24 cellular contexts compared by ENCODE assay signal in the genomic region with DNA sequence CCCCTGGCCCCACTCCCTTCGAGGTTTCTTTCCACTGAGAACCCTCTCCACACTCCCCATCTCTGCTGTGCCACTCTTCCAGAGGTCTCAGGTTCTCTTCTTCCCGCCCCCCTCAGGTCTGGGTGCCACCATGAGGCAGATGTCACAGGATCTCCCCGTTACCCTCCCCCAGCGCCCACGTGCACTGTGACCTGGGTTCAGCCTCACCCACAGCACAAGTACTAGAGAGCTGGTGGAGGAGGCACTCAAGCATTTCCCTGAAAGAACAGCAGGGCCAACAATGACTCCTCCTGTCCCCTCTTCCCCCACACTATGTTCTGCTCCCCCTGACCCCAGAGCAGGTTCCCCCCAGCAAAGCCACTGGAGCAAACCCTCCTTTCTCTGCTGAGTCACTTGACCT. TPM values are rescaled to one million over a fixed set of nuclear protein-coding genes. Genes with fewer than 3 reads are reported as not detected.
A peak's percentile ranks its signal among the peaks of the same experiment; 100 is the strongest.
DNase-seq lines count a peak whose midpoint lies in the region; ATAC-seq lines count a peak whose summit lies in the region.
"Had no signal": no experiment of that assay in that cellular context is flagged by ENCODE, and none has a peak within 500 bp of the region (broad histone marks: within the 10 kb centered on the region; RNA-seq: fewer than 3 reads in every experiment).

No MANE protein-coding gene starts in this region.

- no peak for DNase-seq in activated CD4-positive, alpha-beta memory T cell treated with anti-CD3 and anti-CD28 coated beads, Interleukin-2, amount 10 ng/mL, durations not matched to agents 7 days and 5 days
- no peak for DNase-seq in activated CD4-positive, alpha-beta memory T cell treated with anti-CD3 and anti-CD28 coated beads for 36 hours
- DNase-seq in mesenchymal stem cell (no peak), NCI-H748 (lab: John Stamatoyannopoulos, UW; ENCODE audit: unreplicated experiment) (no peak)
- DNase-seq in stimulated activated naive B cell treated with anti-CD40 and anti-IgM and Interleukin-4, amounts not matched to agents 10 μg/mL and 1 μg/mL and 100 μg/mL, for 72 hours: no peak
- DNase-seq: activated CD4-positive, CD25-positive, alpha-beta regulatory T cell; activated CD8-positive, alpha-beta memory T cell treated with anti-CD3 and anti-CD28 coated beads for 24 hours; activated T-cell treated with anti-CD3 and anti-CD28 coated beads, Interleukin-2, amount 50 U/mL, for 4 hours; effector CD4-positive, alpha-beta T cell; gastrocnemius medialis; GOT3; KBM-7; left ventricle myocardium inferior; mucosa of descending colon; NCI-H526; occipital lobe; SK-N-SH; T-helper 9 cell had no signal

- H3K4me1 Mint-ChIP-seq in activated CD4-positive, alpha-beta memory T cell treated with anti-CD3 and anti-CD28 coated beads, Interleukin-2, amount 10 ng/mL, durations not matched to agents 7 days and 5 days: no peaks in the 10 kb centered on the region
- H3K4me1 Mint-ChIP-seq in activated CD4-positive, alpha-beta memory T cell treated with anti-CD3 and anti-CD28 coated beads for 36 hours (ENCODE audit: low read depth): no peaks in the 10 kb centered on the region
- H3K4me1 Mint-ChIP-seq in activated T-helper 17 cell treated with anti-CD3 and anti-CD28 coated beads, Interleukin-2, amount 50 U/mL, for 72 hours: peaks cover 6% of the 10 kb centered on the region
- peaks cover 5 to 6% of the 10 kb centered on the region in 2 donors for H3K4me1 Mint-ChIP-seq in stimulated activated naive B cell treated with anti-CD40 and anti-IgM and Interleukin-4, amounts not matched to agents 10 μg/mL and 1 μg/mL and 100 μg/mL, for 72 hours
- H3K4me1 Mint-ChIP-seq: activated naive CD4-positive, alpha-beta T cell treated with anti-CD3 and anti-CD28 coated beads, Interleukin-2, amount 50 U/mL, for 24 hours had no signal

- H3K18ac ChIP-seq in mesenchymal stem cell (ENCODE audit: low read depth in 1 of 2, low read length in 2 of 2): peak overlapping the region in 1 of 2 experiments; percentile 56

- H2BK120ac ChIP-seq in mesenchymal stem cell (ENCODE audit: low read depth, low read length): no peak overlapping the region

- peak overlapping the region; percentile 91 for H2BK15ac ChIP-seq in mesenchymal stem cell (ENCODE audit: low read depth, poor library complexity, severe bottlenecking)

- no peak overlapping the region for H3K9ac ChIP-seq in mesenchymal stem cell (ENCODE audit: low read length)
- H3K9ac ChIP-seq: SK-N-SH had no signal

- no peak overlapping the region for H2AFZ ChIP-seq in mesenchymal stem cell (ENCODE audit: low read depth, low read length)

- no peak overlapping the region for H3K4me3 Mint-ChIP-seq in activated CD4-positive, alpha-beta memory T cell treated with anti-CD3 and anti-CD28 coated beads, Interleukin-2, amount 10 ng/mL, durations not matched to agents 7 days and 5 days
- no peak overlapping the region for H3K4me3 Mint-ChIP-seq in activated CD4-positive, alpha-beta memory T cell treated with anti-CD3 and anti-CD28 coated beads for 36 hours
- H3K4me3 Mint-ChIP-seq in activated T-helper 17 cell treated with anti-CD3 and anti-CD28 coated beads, Interleukin-2, amount 50 U/mL, for 72 hours: no peak overlapping the region
- H3K4me3 Mint-ChIP-seq in stimulated activated naive B cell treated with anti-CD40 and anti-IgM and Interleukin-4, amounts not matched to agents 10 μg/mL and 1 μg/mL and 100 μg/mL, for 72 hours: no peak overlapping the region
- H3K4me3 Mint-ChIP-seq: activated naive CD4-positive, alpha-beta T cell treated with anti-CD3 and anti-CD28 coated beads, Interleukin-2, amount 50 U/mL, for 24 hours; activated T-cell treated with anti-CD3 and anti-CD28 coated beads, Interleukin-2, amount 50 U/mL, for 4 hours had no signal

- no peaks in the 10 kb centered on the region for H3K79me1 ChIP-seq in mesenchymal stem cell (replicated peaks; ENCODE audit: low read length, poor library complexity, severe bottlenecking)

- no peak overlapping the region for H3K23ac ChIP-seq in mesenchymal stem cell (ENCODE audit: low read length in 2 of 2)

- H3K9me3 Mint-ChIP-seq in activated CD4-positive, alpha-beta memory T cell treated with anti-CD3 and anti-CD28 coated beads, Interleukin-2, amount 10 ng/mL, durations not matched to agents 7 days and 5 days: no peaks in the 10 kb centered on the region
- no peaks in the 10 kb centered on the region for H3K9me3 Mint-ChIP-seq in activated CD4-positive, alpha-beta memory T cell treated with anti-CD3 and anti-CD28 coated beads for 36 hours
- no peaks in the 10 kb centered on the region for H3K9me3 Mint-ChIP-seq in activated T-helper 17 cell treated with anti-CD3 and anti-CD28 coated beads, Interleukin-2, amount 50 U/mL, for 72 hours
- no peaks in the 10 kb centered on the region for H3K9me3 Mint-ChIP-seq in stimulated activated naive B cell treated with anti-CD40 and anti-IgM and Interleukin-4, amounts not matched to agents 10 μg/mL and 1 μg/mL and 100 μg/mL, for 72 hours
- H3K9me3 Mint-ChIP-seq: activated naive CD4-positive, alpha-beta T cell treated with anti-CD3 and anti-CD28 coated beads, Interleukin-2, amount 50 U/mL, for 24 hours; activated T-cell treated with anti-CD3 and anti-CD28 coated beads, Interleukin-2, amount 50 U/mL, for 4 hours had no signal

- peak overlapping the region in 1 of 2 experiments; percentile 77 for H3K14ac ChIP-seq in mesenchymal stem cell (ENCODE audit: low read length in 2 of 2)

- POLR2A ChIA-PET in activated CD4-positive, alpha-beta memory T cell treated with anti-CD3 and anti-CD28 coated beads, Interleukin-2, amount 10 ng/mL, durations not matched to agents 7 days and 5 days (lab: Charles Lee): no interaction called here
- POLR2A ChIA-PET in activated CD4-positive, alpha-beta memory T cell treated with anti-CD3 and anti-CD28 coated beads for 36 hours (lab: Charles Lee): no interaction called here

- H3K4me1 ChIP-seq in mesenchymal stem cell (ENCODE audit: control insufficient read depth, insufficient read depth, low read depth, low read length): peaks cover 2% of the 10 kb centered on the region
- H3K4me1 ChIP-seq: gastrocnemius medialis had no signal

- peak overlapping the region; percentile 38 to 72 for H2BK12ac ChIP-seq in mesenchymal stem cell (ENCODE audit: low read length in 2 of 2)

- peak overlapping the region; percentile 26 for H3K27ac Mint-ChIP-seq in activated CD4-positive, alpha-beta memory T cell treated with anti-CD3 and anti-CD28 coated beads, Interleukin-2, amount 10 ng/mL, durations not matched to agents 7 days and 5 days
- H3K27ac Mint-ChIP-seq in activated CD4-positive, alpha-beta memory T cell treated with anti-CD3 and anti-CD28 coated beads for 36 hours: no peak overlapping the region
- peak overlapping the region; percentile 45 for H3K27ac Mint-ChIP-seq in activated T-helper 17 cell treated with anti-CD3 and anti-CD28 coated beads, Interleukin-2, amount 50 U/mL, for 72 hours
- H3K27ac Mint-ChIP-seq in stimulated activated naive B cell treated with anti-CD40 and anti-IgM and Interleukin-4, amounts not matched to agents 10 μg/mL and 1 μg/mL and 100 μg/mL, for 72 hours: no peak overlapping the region
- H3K27ac Mint-ChIP-seq: activated naive CD4-positive, alpha-beta T cell treated with anti-CD3 and anti-CD28 coated beads, Interleukin-2, amount 50 U/mL, for 24 hours had no signal

- H3K4me3 ChIP-seq in mesenchymal stem cell (ENCODE audit: insufficient read depth in 1 of 2, low read depth in 1 of 2, low read length in 2 of 2): no peak overlapping the region
- H3K4me3 ChIP-seq: esophagus muscularis mucosa, gastrocnemius medialis, left ventricle myocardium inferior, mucosa of descending colon had no signal

- intact Hi-C loops in activated CD4-positive, alpha-beta memory T cell treated with anti-CD3 and anti-CD28 coated beads for 36 hours (cut with micrococcal nuclease): no loop called here

- no peak overlapping the region for H2AK5ac ChIP-seq in mesenchymal stem cell (ENCODE audit: low read length, severe bottlenecking)

- H3K27me3 ChIP-seq in mesenchymal stem cell (ENCODE audit: control insufficient read depth in 1 of 2, insufficient read depth in 1 of 2, low read length in 2 of 2): peaks cover 0 to 46% of the 10 kb centered on the region in 2 experiments

- H3K27ac ChIP-seq in mesenchymal stem cell (ENCODE audit: low read length, poor library complexity, severe bottlenecking): no peak overlapping the region
- H3K27ac ChIP-seq: esophagus muscularis mucosa, gastrocnemius medialis, left ventricle myocardium inferior, RWPE1 had no signal

- no peak for ATAC-seq in activated T-helper 17 cell treated with anti-CD3 and anti-CD28 coated beads, Interleukin-2, amount 50 U/mL, for 72 hours (replicated peaks)
- peak; percentile 62 to 67 for ATAC-seq in stimulated activated naive B cell treated with anti-CD40 and anti-IgM and Interleukin-4, amounts not matched to agents 10 μg/mL and 1 μg/mL and 100 μg/mL, for 72 hours (replicated peaks)
- ATAC-seq in HG03159 (IDR thresholded peaks at IDR 0.05; ENCODE audit: unreplicated experiment) (no peak), GM21360 (IDR thresholded peaks at IDR 0.05; ENCODE audit: unreplicated experiment) (no peak)
- ATAC-seq: gastrocnemius medialis, mucosa of descending colon had no signal

- WGBS in mesenchymal stem cell: 77% methylated on average over 5 of the region's 5 CpGs

- peak overlapping the region; percentile 12 for H4K8ac ChIP-seq in mesenchymal stem cell (ENCODE audit: low read length)

- CTCF ChIA-PET in activated CD4-positive, alpha-beta memory T cell treated with anti-CD3 and anti-CD28 coated beads, Interleukin-2, amount 10 ng/mL, durations not matched to agents 7 days and 5 days (lab: Charles Lee): interaction anchor here (0.9 kb wide), 1 partner anchor 858 kb away, joined by 3 read pairs; no protein-coding TSS in a partner anchor
- CTCF ChIA-PET in activated CD4-positive, alpha-beta memory T cell treated with anti-CD3 and anti-CD28 coated beads for 36 hours (lab: Charles Lee): no interaction called here

- H3K36me3 Mint-ChIP-seq in activated CD4-positive, alpha-beta memory T cell treated with anti-CD3 and anti-CD28 coated beads, Interleukin-2, amount 10 ng/mL, durations not matched to agents 7 days and 5 days (ENCODE audit: low read depth): no peaks in the 10 kb centered on the region
- H3K36me3 Mint-ChIP-seq in activated CD4-positive, alpha-beta memory T cell treated with anti-CD3 and anti-CD28 coated beads for 36 hours: no peaks in the 10 kb centered on the region
- no peaks in the 10 kb centered on the region for H3K36me3 Mint-ChIP-seq in activated T-helper 17 cell treated with anti-CD3 and anti-CD28 coated beads, Interleukin-2, amount 50 U/mL, for 72 hours (ENCODE audit: low read depth)
- H3K36me3 Mint-ChIP-seq in stimulated activated naive B cell treated with anti-CD40 and anti-IgM and Interleukin-4, amounts not matched to agents 10 μg/mL and 1 μg/mL and 100 μg/mL, for 72 hours: no peaks in the 10 kb centered on the region
- H3K36me3 Mint-ChIP-seq: activated naive CD4-positive, alpha-beta T cell treated with anti-CD3 and anti-CD28 coated beads, Interleukin-2, amount 50 U/mL, for 24 hours had no signal

- peaks cover 13% of the 10 kb centered on the region for H3K27me3 Mint-ChIP-seq in activated CD4-positive, alpha-beta memory T cell treated with anti-CD3 and anti-CD28 coated beads, Interleukin-2, amount 10 ng/mL, durations not matched to agents 7 days and 5 days
- H3K27me3 Mint-ChIP-seq in activated CD4-positive, alpha-beta memory T cell treated with anti-CD3 and anti-CD28 coated beads for 36 hours: peaks cover 5% of the 10 kb centered on the region
- H3K27me3 Mint-ChIP-seq in activated T-helper 17 cell treated with anti-CD3 and anti-CD28 coated beads, Interleukin-2, amount 50 U/mL, for 72 hours: peaks cover 13% of the 10 kb centered on the region
- peaks cover 10 to 14% of the 10 kb centered on the region in 2 donors for H3K27me3 Mint-ChIP-seq in stimulated activated naive B cell treated with anti-CD40 and anti-IgM and Interleukin-4, amounts not matched to agents 10 μg/mL and 1 μg/mL and 100 μg/mL, for 72 hours
- H3K27me3 Mint-ChIP-seq: activated naive CD4-positive, alpha-beta T cell treated with anti-CD3 and anti-CD28 coated beads, Interleukin-2, amount 50 U/mL, for 24 hours had no signal

- no peaks in the 10 kb centered on the region for H3K36me3 ChIP-seq in mesenchymal stem cell (ENCODE audit: control insufficient read depth in 1 of 2, insufficient read depth in 2 of 2, low read depth in 1 of 2, low read length in 2 of 2)
- H3K36me3 ChIP-seq: esophagus muscularis mucosa, gastrocnemius medialis, left ventricle myocardium inferior had no signal

- no peak overlapping the region for H4K91ac ChIP-seq in mesenchymal stem cell (ENCODE audit: low read length)

- H2BK5ac ChIP-seq in mesenchymal stem cell (ENCODE audit: low read depth, low read length, poor library complexity, severe bottlenecking): no peak overlapping the region

- no peak overlapping the region for H3K4ac ChIP-seq in mesenchymal stem cell (ENCODE audit: low read depth in 1 of 2, low read length in 2 of 2)

- no peaks in the 10 kb centered on the region for H3K9me3 ChIP-seq in mesenchymal stem cell (ENCODE audit: control insufficient read depth, low read length)
- H3K9me3 ChIP-seq: esophagus muscularis mucosa, gastrocnemius medialis, left ventricle myocardium inferior, mucosa of descending colon, SK-N-SH had no signal

- H3K4me2 ChIP-seq in mesenchymal stem cell (ENCODE audit: low read length, poor library complexity, severe bottlenecking): no peak overlapping the region
- H3K4me2 ChIP-seq: SK-N-SH had no signal

RNA-seq across cellular contexts. Expression of a gene that starts 14.3 kb away (rescaled TPM):
- not detected for total RNA-seq in activated CD4-positive, alpha-beta memory T cell treated with anti-CD3 and anti-CD28 coated beads, Interleukin-2, amount 10 ng/mL, durations not matched to agents 7 days and 5 days
- under 1 TPM; 0.52 to 0.80 TPM for total RNA-seq in activated CD4-positive, alpha-beta memory T cell treated with anti-CD3 and anti-CD28 coated beads for 36 hours
- total RNA-seq in activated T-helper 17 cell treated with anti-CD3 and anti-CD28 coated beads, Interleukin-2, amount 50 U/mL, for 72 hours: 1 to 10 TPM in 1 of 2 donors, under 1 TPM in 1; 0.37 to 1.3 TPM
- 4.0 TPM for polyA plus RNA-seq in mesenchymal stem cell (2013, experiment 1 of 2)
- 4.8 TPM for polyA plus RNA-seq in mesenchymal stem cell (2013, experiment 2 of 2)

Comparison
In these comparisons a context has a peak if more than half of its experiments do, and no peak if none do; other contexts are left out.
1. H3K27ac Mint-ChIP-seq: peak in activated CD4-positive, alpha-beta memory T cell treated with anti-CD3 and anti-CD28 coated beads, Interleukin-2, amount 10 ng/mL, durations not matched to agents 7 days and 5 days (single experiment) and activated T-helper 17 cell treated with anti-CD3 and anti-CD28 coated beads, Interleukin-2, amount 50 U/mL, for 72 hours (single experiment); none in activated CD4-positive, alpha-beta memory T cell treated with anti-CD3 and anti-CD28 coated beads for 36 hours (single experiment) and stimulated activated naive B cell treated with anti-CD40 and anti-IgM and Interleukin-4, amounts not matched to agents 10 μg/mL and 1 μg/mL and 100 μg/mL, for 72 hours (single experiment).
2. ATAC-seq: peak in stimulated activated naive B cell treated with anti-CD40 and anti-IgM and Interleukin-4, amounts not matched to agents 10 μg/mL and 1 μg/mL and 100 μg/mL, for 72 hours (2 of 2); none in activated T-helper 17 cell treated with anti-CD3 and anti-CD28 coated beads, Interleukin-2, amount 50 U/mL, for 72 hours (single experiment), HG03159 (single experiment) and GM21360 (single experiment).